Comparison of ENCODE assay signal across 14 cellular contexts in genomic region chr7:22724861-22725260, GRCh38. TPM values are rescaled to one million over a fixed set of nuclear protein-coding genes. Genes with fewer than 3 reads are reported as not detected.
"Had no signal": no experiment of that assay in that cellular context is flagged by ENCODE, and none has a peak within 500 bp of the region (broad histone marks: within the 10 kb centered on the region; RNA-seq: fewer than 3 reads in every experiment).

No MANE protein-coding gene starts in this region.

- H3K4me3 Mint-ChIP-seq: stimulated activated naive CD8-positive, alpha-beta T cell treated with anti-CD3 and anti-CD28 coated beads, Interleukin-15, amount 100 ng/mL, for 72 hours had no signal

- H3K36me3 ChIP-seq: right lobe of liver had no signal

- DNase-seq: activated CD4-positive, alpha-beta T cell treated with anti-CD3 and anti-CD28 coated beads for 48 hours; activated naive CD4-positive, alpha-beta T cell treated with anti-CD3 and anti-CD28 coated beads, Interleukin-2, amount 50 U/mL, for 16 hours; effector memory CD8-positive, alpha-beta T cell; hippocampal formation; left ventricle myocardium superior; right lobe of liver; stimulated activated CD4-positive, alpha-beta T cell treated with anti-CD3 and anti-CD28 coated beads, Interleukin-4, amount 100 ng/mL, for 1 hour; stimulated activated CD8-positive, alpha-beta memory T cell treated with anti-CD3 and anti-CD28 coated beads, Interleukin-4, amount 100 ng/mL, for 48 hours; stimulated activated naive CD8-positive, alpha-beta T cell treated with anti-CD3 and anti-CD28 coated beads, Interleukin-15, amount 100 ng/mL, for 72 hours; T-helper 9 cell; testis had no signal

- H3K9me3 Mint-ChIP-seq: activated T-helper 2 cell treated with anti-CD3 and anti-CD28 coated beads, Interferon-gamma antibody, Interleukin-2, Interleukin-4, amounts not matched to agents 10 μg/mL and 5 μg/mL and 100 μg/mL, durations not matched to agents 14 hours and 24 hours and 36 hours; effector memory CD8-positive, alpha-beta T cell; stimulated activated naive CD8-positive, alpha-beta T cell treated with anti-CD3 and anti-CD28 coated beads, Interleukin-15, amount 100 ng/mL, for 72 hours had no signal

- ATAC-seq: effector memory CD8-positive, alpha-beta T cell; left ventricle myocardium superior; stimulated activated naive CD8-positive, alpha-beta T cell treated with anti-CD3 and anti-CD28 coated beads, Interleukin-15, amount 100 ng/mL, for 72 hours had no signal

- H3K9me3 ChIP-seq: right lobe of liver, testis had no signal

- H3K27me3 ChIP-seq: brain microvascular endothelial cell, right lobe of liver, testis had no signal

- H3K4me3 ChIP-seq: testis had no signal

- H3K27ac ChIP-seq: epithelial cell of prostate, right lobe of liver, testis had no signal

- H3K27ac Mint-ChIP-seq: activated T-helper 2 cell treated with anti-CD3 and anti-CD28 coated beads, Interferon-gamma antibody, Interleukin-2, Interleukin-4, amounts not matched to agents 10 μg/mL and 5 μg/mL and 100 μg/mL, durations not matched to agents 14 hours and 24 hours and 36 hours; effector memory CD8-positive, alpha-beta T cell; stimulated activated naive CD8-positive, alpha-beta T cell treated with anti-CD3 and anti-CD28 coated beads, Interleukin-15, amount 100 ng/mL, for 72 hours had no signal

RNA-seq across cellular contexts. Expression of gene IL6, which starts 2.1 kb away (rescaled TPM):
- total RNA-seq: activated T-helper 2 cell treated with anti-CD3 and anti-CD28 coated beads, Interferon-gamma antibody, Interleukin-2, Interleukin-4, amounts not matched to agents 10 μg/mL and 5 μg/mL and 100 μg/mL, durations not matched to agents 14 hours and 24 hours and 36 hours; testis had no signal
